8 cellular contexts compared by ENCODE assay signal in the genomic region with DNA sequence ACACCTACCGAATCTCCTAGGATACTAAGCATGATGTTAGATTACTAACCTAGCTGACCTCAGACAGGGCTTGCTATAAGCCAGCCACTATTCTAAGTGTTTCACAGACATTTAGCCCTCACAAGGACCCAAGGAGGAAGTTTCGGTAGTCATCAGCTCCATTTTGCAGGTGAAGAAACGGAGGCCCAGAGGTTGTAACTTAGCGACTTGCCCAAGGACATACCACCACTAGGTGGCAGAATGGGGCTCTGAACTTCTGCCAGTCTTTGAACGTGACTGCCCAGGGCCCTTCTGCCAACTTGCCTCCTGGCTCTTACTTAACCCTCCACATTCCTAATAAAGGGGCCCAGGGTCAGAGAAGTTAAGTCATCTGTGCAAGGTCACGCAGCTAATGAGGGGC.
DNase-seq lines count a peak whose midpoint lies in the region; ATAC-seq and TF ChIP-seq lines count a peak whose summit lies in the region.

No MANE protein-coding gene starts in this region.

- no peak overlapping the region for H3K27ac ChIP-seq in SJCRH30

- no peaks in the 10 kb centered on the region for H3K36me3 ChIP-seq in SJCRH30

- peaks cover 10% of the 10 kb centered on the region; the same call in 1 of the 2 replicates for H3K27me3 ChIP-seq in SJCRH30

- TF ChIP-seq CTCF in brain (conservative IDR thresholded peaks at IDR 0.05) = peak; percentile 53 to 66

- no peaks in the 10 kb centered on the region for H3K4me1 ChIP-seq in SJCRH30

- H3K4me3 ChIP-seq in SJCRH30 = no peak overlapping the region

- no peaks in the 10 kb centered on the region for H3K9me3 Mint-ChIP-seq in brain

- no peak overlapping the region for H3K4me3 Mint-ChIP-seq in brain

- no peaks in the 10 kb centered on the region for H3K36me3 Mint-ChIP-seq in brain

- ATAC-seq in HG02981 (IDR thresholded peaks at IDR 0.05; ENCODE audit: unreplicated experiment) (no peak), HG02885 (IDR thresholded peaks at IDR 0.05; ENCODE audit: poor library complexity, unreplicated experiment) (no peak), GM21737 (IDR thresholded peaks at IDR 0.05; ENCODE audit: unreplicated experiment) (no peak)

- DNase-seq in DMS153 treated with DMSO at 0.1 percent for 48 hours (lab: John Stamatoyannopoulos, UW; ENCODE audit: unreplicated experiment) (peak; percentile 41), HT1080 (ENCODE audit: low read depth) (peak; percentile 36), SJCRH30 (peak; percentile 30 to 56), medulla oblongata (ENCODE audit: extremely low spot score) (peak; percentile 27)

- H3K9me3 ChIP-seq in SJCRH30 (replicated peaks) = no peaks in the 10 kb centered on the region

- no peak overlapping the region for H3K27ac Mint-ChIP-seq in brain

- H3K4me1 Mint-ChIP-seq in brain = no peaks in the 10 kb centered on the region

- peaks cover 12% of the 10 kb centered on the region for H3K27me3 Mint-ChIP-seq in brain
